12 cellular contexts compared by ENCODE assay signal in the genomic region with DNA sequence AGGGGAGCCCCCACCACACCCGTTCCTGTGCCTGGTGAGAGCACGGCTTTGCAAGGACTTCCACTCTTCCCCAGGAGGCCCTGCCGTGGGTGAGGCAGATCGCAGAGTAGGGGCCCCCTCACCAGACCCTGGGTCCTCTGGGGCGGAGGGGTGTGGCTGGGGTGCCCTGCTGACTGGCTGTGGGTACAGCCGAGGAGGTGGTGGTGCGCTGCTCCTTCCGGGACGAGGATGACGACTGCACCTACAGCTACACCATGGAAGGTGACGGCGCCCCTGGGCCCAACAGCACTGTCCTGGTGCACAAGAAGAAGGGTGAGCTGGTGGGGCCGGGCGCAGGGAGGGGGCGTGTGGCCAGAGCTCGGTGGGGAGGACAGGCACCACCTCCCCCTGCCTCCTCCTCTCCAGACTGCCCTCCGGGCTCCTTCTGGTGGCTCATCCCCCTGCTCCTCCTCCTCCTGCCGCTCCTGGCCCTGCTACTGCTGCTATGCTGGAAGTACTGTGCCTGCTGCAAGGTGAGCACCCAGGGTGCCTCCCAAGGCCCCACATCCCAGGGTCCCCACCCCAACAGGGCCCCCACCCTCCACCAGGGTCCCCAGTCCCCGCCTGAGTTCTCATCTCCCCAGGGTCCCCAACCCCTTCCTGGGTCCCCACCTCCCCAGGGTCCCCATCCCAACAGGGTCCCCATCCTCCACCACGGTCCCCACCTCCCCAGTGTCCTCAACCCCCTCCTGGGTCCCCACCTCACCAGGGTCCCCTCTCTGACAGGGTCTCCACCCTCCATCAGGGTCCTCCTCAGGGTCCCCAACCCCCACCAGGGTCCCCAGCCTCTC. TPM values are rescaled to one million over a fixed set of nuclear protein-coding genes. Genes with fewer than 3 reads are reported as not detected.
DNase-seq lines count a peak whose midpoint lies in the region; ATAC-seq and TF ChIP-seq lines count a peak whose summit lies in the region.
"Had no signal": no experiment of that assay in that cellular context is flagged by ENCODE, and none has a peak within 500 bp of the region (broad histone marks: within the 10 kb centered on the region; RNA-seq: fewer than 3 reads in every experiment).

No MANE protein-coding gene starts in this region.

- H3K27ac ChIP-seq in BLaER1 (0 out of 2 replicates have a peak overlapping the region, but pooled peaks have one; percentile 26), osteoblast (ENCODE audit: low read depth, low read length) (no peak overlapping the region)

- H3K27me3 ChIP-seq in BLaER1 (no peaks in the 10 kb centered on the region), H7 (ENCODE audit: control insufficient read depth, insufficient read depth, low read length) (no peaks in the 10 kb centered on the region), osteoblast (ENCODE audit: insufficient read depth, low read length) (no peaks in the 10 kb centered on the region)
- H3K27me3 ChIP-seq: BE2C had no signal

- H3K27me3 Mint-ChIP-seq in chondrocyte (ENCODE audit: low read depth): no peaks in the 10 kb centered on the region

- no peak overlapping the region for H3K27ac Mint-ChIP-seq in chondrocyte (ENCODE audit: unreplicated experiment)

- no peaks in the 10 kb centered on the region for H3K36me3 Mint-ChIP-seq in chondrocyte (ENCODE audit: low read depth)

- H3K79me2 ChIP-seq in osteoblast (ENCODE audit: insufficient read depth, low read length): no peaks in the 10 kb centered on the region

- ATAC-seq in HG03469 (IDR thresholded peaks at IDR 0.05; ENCODE audit: unreplicated experiment): no peak

- no peak overlapping the region for H2AFZ ChIP-seq in osteoblast (ENCODE audit: low read length)

- TF ChIP-seq CTCF in chondrocyte (IDR thresholded peaks at IDR 0.05): no peak
- no peak for TF ChIP-seq CTCF in osteoblast (IDR thresholded peaks at IDR 0.05; ENCODE audit: extremely low read depth, low read depth, low read length)

- peaks cover 3% of the 10 kb centered on the region for H3K4me1 Mint-ChIP-seq in chondrocyte (ENCODE audit: low read depth)

- in situ Hi-C loops in ACHN (cut with HindIII; ENCODE audit: low pct_ligation_motif_present, low pct_unique_long_range_greater_than_20kb, low sequenced_read_pairs): no loop called here

- H3K4me1 ChIP-seq in BLaER1 (peaks cover 25% of the 10 kb centered on the region), osteoblast (ENCODE audit: insufficient read depth, low read length) (peaks cover 9% of the 10 kb centered on the region)
- H3K4me1 ChIP-seq: BE2C had no signal

- H3K4me3 Mint-ChIP-seq in chondrocyte (ENCODE audit: unreplicated experiment): no peak overlapping the region

- no peaks in the 10 kb centered on the region for H3K9me3 ChIP-seq in BLaER1
- H3K9me3 ChIP-seq in osteoblast (ENCODE audit: low read depth, low read length): no peaks in the 10 kb centered on the region
- H3K9me3 ChIP-seq: BE2C had no signal

- H3K9me3 Mint-ChIP-seq in chondrocyte (ENCODE audit: low read depth): no peaks in the 10 kb centered on the region

- H3K36me3 ChIP-seq in BLaER1 (no peaks in the 10 kb centered on the region), H7 (replicated peaks; ENCODE audit: control insufficient read depth, insufficient read depth, low read length) (no peaks in the 10 kb centered on the region), osteoblast (ENCODE audit: insufficient read depth, low read length) (no peaks in the 10 kb centered on the region)
- H3K36me3 ChIP-seq: BE2C had no signal

- no peaks in the 10 kb centered on the region for H4K20me1 ChIP-seq in BLaER1
- no peaks in the 10 kb centered on the region for H4K20me1 ChIP-seq in osteoblast (ENCODE audit: insufficient read depth, low read length)

- no peak overlapping the region for H3K4me3 ChIP-seq in BLaER1
- H3K4me3 ChIP-seq in H7 (ENCODE audit: insufficient read depth, low read depth, low read length): no peak overlapping the region
- no peak overlapping the region for H3K4me3 ChIP-seq in osteoblast (ENCODE audit: insufficient read depth, low read length)

- DNase-seq in H7 (peak; percentile 63), chondrocyte (ENCODE audit: low spot score) (peak; percentile 91), osteoblast (ENCODE audit: insufficient read length, low spot score, missing footprints) (peak; percentile 67), ACHN (no peak), iPS-NIHi7 (ENCODE audit: extremely low spot score) (no peak)
- DNase-seq: BE2C, NCI-H1105 treated with DMSO at 0.1 percent for 48 hours, NCI-H187 treated with DMSO at 0.1 percent for 48 hours, NCI-H446, SHP77 treated with DMSO at 0.1 percent for 48 hours had no signal

- no peak overlapping the region for H3K9ac ChIP-seq in BLaER1

- H3K4me2 ChIP-seq in BLaER1 (peak overlapping the region; percentile 62), osteoblast (ENCODE audit: insufficient read depth, low read length) (no peak overlapping the region)

RNA-seq across cellular contexts. Expression of gene ITGB4, which starts 16.1 kb away (rescaled TPM):
- total RNA-seq in H7 (2014; rRNA removed; shearing (Covaris generic)): 0.28 and 0.70 TPM in 2 replicates
- total RNA-seq in chondrocyte (5.2 to 52.3 TPM (median 5.6 TPM) in 3 replicates), osteoblast (0.29 and 0.36 TPM in 2 replicates)

RNA-seq across cellular contexts. Expression of gene GALK1, which starts 27.6 kb away (rescaled TPM):
- total RNA-seq in H7 (2014; rRNA removed; shearing (Covaris generic)): 43.4 and 47.2 TPM in 2 replicates
- 27.8 to 34.7 TPM (median 30.0 TPM) in 3 replicates for total RNA-seq in chondrocyte
- total RNA-seq in osteoblast: 25.3 and 27.7 TPM in 2 replicates

RNA-seq across cellular contexts. Expression of gene UNK, which starts 47.3 kb away (rescaled TPM):
- total RNA-seq in H7 (2014; rRNA removed; shearing (Covaris generic)): 17.9 and 21.7 TPM in 2 replicates
- total RNA-seq in chondrocyte: 20.9 to 35.8 TPM (median 21.0 TPM) in 3 replicates
- 18.5 and 23.6 TPM in 2 replicates for total RNA-seq in osteoblast

Comparison
In these comparisons a context has a peak if more than half of its experiments do, and no peak if none do; other contexts are left out.
1. DNase-seq: peak in H7 (single experiment), chondrocyte (single experiment) and osteoblast (single experiment); none in ACHN (single experiment) and iPS-NIHi7 (single experiment).